ENCODE assay signal across 9 cellular contexts in genomic region chr11:133835258-133836075, GRCh38. TPM values are rescaled to one million over a fixed set of nuclear protein-coding genes. Genes with fewer than 3 reads are reported as not detected.
DNase-seq lines count a peak whose midpoint lies in the region; ATAC-seq and TF ChIP-seq lines count a peak whose summit lies in the region.
"Had no signal": no experiment of that assay in that cellular context is flagged by ENCODE, and none has a peak within 500 bp of the region (broad histone marks: within the 10 kb centered on the region; RNA-seq: fewer than 3 reads in every experiment).

No MANE protein-coding gene starts in this region.

- H3K9me3 ChIP-seq in adrenal gland (replicated peaks in 1 of 3), result no peaks in the 10 kb centered on the region
- no peaks in the 10 kb centered on the region for H3K9me3 ChIP-seq in iPS DF 6.9 (ENCODE audit: control insufficient read depth, insufficient read depth, low read length)

- no peak overlapping the region for H3K4me3 ChIP-seq in adrenal gland
- no peak overlapping the region for H3K4me3 ChIP-seq in iPS DF 6.9 (ENCODE audit: low read length)

- H3K4me1 ChIP-seq in adrenal gland (replicated peaks in 1 of 2), result no peaks in the 10 kb centered on the region
- H3K4me1 ChIP-seq in iPS DF 6.9 (ENCODE audit: control insufficient read depth, insufficient read depth, low read length), result no peaks in the 10 kb centered on the region

- H3K27me3 ChIP-seq in adrenal gland, result no peaks in the 10 kb centered on the region
- no peaks in the 10 kb centered on the region for H3K27me3 ChIP-seq in iPS DF 6.9 (ENCODE audit: control insufficient read depth, insufficient read depth, low read length)

- no peak for TF ChIP-seq POLR2A in adrenal gland (IDR thresholded peaks at IDR 0.05)

- peak; percentile 52 to 75 (median 62) for TF ChIP-seq CTCF in adrenal gland (IDR thresholded peaks at IDR 0.05)

- no peak overlapping the region for H3K27ac ChIP-seq in adrenal gland
- no peak overlapping the region for H3K27ac ChIP-seq in iPS DF 6.9 (ENCODE audit: low read length)
- H3K27ac ChIP-seq: epithelial cell of prostate had no signal

- intact Hi-C loops in adrenal gland (cut with DNase I), result loop anchor here in 1 of 2 donors (10.0 kb wide), 1 partner anchor 751 kb away; no protein-coding TSS in a partner anchor

- DNase-seq in NCI-H510A treated with DMSO at 0.1 percent for 48 hours (lab: John Stamatoyannopoulos, UW) (peak; percentile 38), NCI-H510A (lab: John Stamatoyannopoulos, UW) (no peak), NCI-H345 treated with DMSO at 0.1 percent for 48 hours (lab: John Stamatoyannopoulos, UW; ENCODE audit: unreplicated experiment) (peak; percentile 28), adrenal gland (peak; percentile 44 to 77 (median 59)), iPS DF 6.9 (ENCODE audit: low read depth, low spot score) (peak; percentile 54)
- DNase-seq in stimulated activated CD4-positive, alpha-beta T cell treated with anti-CD3 and anti-CD28 coated beads, Interleukin-4, amount 100 ng/mL, for 48 hours (ENCODE audit: low read depth in 2 of 2), result peak; percentile 24 to 41

- WGBS in adrenal gland, 4 donors, result 41 to 51% (median 42%) methylated on average over 11 to 15 of the region's 15 CpGs
- WGBS in iPS DF 6.9 (ENCODE audit: insufficient coverage, insufficient read length), result no CpG with 5 or more reads among the region's 15 CpGs

- H3K36me3 ChIP-seq in adrenal gland (replicated peaks in 1 of 2) (no peaks in the 10 kb centered on the region), iPS DF 6.9 (ENCODE audit: control insufficient read depth, insufficient read depth, low read length) (no peaks in the 10 kb centered on the region)

- peak; percentile 76 for ATAC-seq in GM19328 (IDR thresholded peaks at IDR 0.05; ENCODE audit: unreplicated experiment)
- ATAC-seq in HG03196 (IDR thresholded peaks at IDR 0.05; ENCODE audit: unreplicated experiment), result peak; percentile 84

RNA-seq across cellular contexts. Expression of gene SPATA19, which starts 9.8 kb away (rescaled TPM):
- total RNA-seq in adrenal gland, result not detected
- not detected for polyA plus RNA-seq in adrenal gland
